In genomic region chr6:134052776-134053120, GRCh38 we compare ENCODE assay signal across 8 cellular contexts. TPM values are rescaled to one million over a fixed set of nuclear protein-coding genes. Genes with fewer than 3 reads are reported as not detected.
DNase-seq lines count a peak whose midpoint lies in the region; ATAC-seq and TF ChIP-seq lines count a peak whose summit lies in the region.

No MANE protein-coding gene starts in this region.

- peak overlapping the region; percentile 75 for H3K27ac ChIP-seq in HUES64 (ENCODE audit: low read depth, low read length)

- TF ChIP-seq CTCF in choroid plexus epithelial cell (conservative IDR thresholded peaks at IDR 0.05; ENCODE audit: low read depth, low read length) = no peak

- H3K27me3 Mint-ChIP-seq in natural killer cell treated with Interleukin-12 subunit alpha and Interleukin-12 subunit beta and Interleukin-15 and Interleukin-18, amount 100 ng/mL, for 72 hours = peaks cover 4 to 12% of the 10 kb centered on the region in 2 donors

- H3K36me3 ChIP-seq in HUES64 (ENCODE audit: insufficient read depth, low read length) = no peaks in the 10 kb centered on the region

- 0% methylated on average over 1 of the region's 1 CpG for WGBS in HUES64

- ATAC-seq in natural killer cell treated with Interleukin-12 subunit alpha and Interleukin-12 subunit beta and Interleukin-15 and Interleukin-18, amount 100 ng/mL, for 72 hours = no peak
- no peak for ATAC-seq in HG03280 (IDR thresholded peaks at IDR 0.05; ENCODE audit: unreplicated experiment)

- H3K9me3 ChIP-seq in HUES64 (ENCODE audit: insufficient read depth, low read depth, low read length) = no peaks in the 10 kb centered on the region

- H3K4me3 ChIP-seq in HUES64 (ENCODE audit: low read length) = peak overlapping the region; percentile 83
- peak overlapping the region; percentile 82 for H3K4me3 ChIP-seq in choroid plexus epithelial cell (ENCODE audit: low read depth, low read length)

- no peaks in the 10 kb centered on the region for H3K36me3 Mint-ChIP-seq in natural killer cell treated with Interleukin-12 subunit alpha and Interleukin-12 subunit beta and Interleukin-15 and Interleukin-18, amount 100 ng/mL, for 72 hours

- H3K4me1 Mint-ChIP-seq in natural killer cell treated with Interleukin-12 subunit alpha and Interleukin-12 subunit beta and Interleukin-15 and Interleukin-18, amount 100 ng/mL, for 72 hours (ENCODE audit: low read depth in 2 of 2) = peaks cover 8 to 10% of the 10 kb centered on the region in 2 donors

- H3K4me1 ChIP-seq in HUES64 (ENCODE audit: insufficient read depth, low read length) = peaks cover 67% of the 10 kb centered on the region

- H3K9ac ChIP-seq in HUES64 (ENCODE audit: low read depth, low read length) = peak overlapping the region; percentile 65; the same call in 1 of the 2 replicates

- peak overlapping the region; percentile 82 for H3K4me3 Mint-ChIP-seq in natural killer cell treated with Interleukin-12 subunit alpha and Interleukin-12 subunit beta and Interleukin-15 and Interleukin-18, amount 100 ng/mL, for 72 hours

- H3K9me3 Mint-ChIP-seq in natural killer cell treated with Interleukin-12 subunit alpha and Interleukin-12 subunit beta and Interleukin-15 and Interleukin-18, amount 100 ng/mL, for 72 hours = no peaks in the 10 kb centered on the region

- no peaks in the 10 kb centered on the region for H3K27me3 ChIP-seq in HUES64 (ENCODE audit: insufficient read depth, low read length)

- H3K27ac Mint-ChIP-seq in natural killer cell treated with Interleukin-12 subunit alpha and Interleukin-12 subunit beta and Interleukin-15 and Interleukin-18, amount 100 ng/mL, for 72 hours = peak overlapping the region in 1 of 2 donors; percentile 24

- peak; percentile 32 to 45 for DNase-seq in AML-193 (lab: John Stamatoyannopoulos, UW)
- DNase-seq in choroid plexus epithelial cell (ENCODE audit: low read depth) = no peak
- DNase-seq in natural killer cell treated with Interleukin-12 subunit alpha and Interleukin-12 subunit beta and Interleukin-15 and Interleukin-18, amount 100 ng/mL, for 72 hours (ENCODE audit: low spot score) = no peak
- no peak for DNase-seq in stimulated activated naive CD4-positive, alpha-beta T cell treated with Interleukin-2 at 50 U/mL for 16 hours (lab: John Stamatoyannopoulos, UW)
- no peak for DNase-seq in ecto neural progenitor cell (ENCODE audit: low spot score)
- DNase-seq in hypothalamus (lab: John Stamatoyannopoulos, UW) = no peak

RNA-seq across cellular contexts. Expression of gene SLC2A12, which starts 0.3 kb away (rescaled TPM):
- polyA plus RNA-seq in HUES64 (2013, experiment 1 of 2) = 2.6 TPM
- 4.2 TPM for polyA plus RNA-seq in HUES64 (2013, experiment 2 of 2)
- total RNA-seq in natural killer cell treated with Interleukin-12 subunit alpha and Interleukin-12 subunit beta and Interleukin-15 and Interleukin-18, amount 100 ng/mL, for 72 hours = not detected

Comparison
In these comparisons a context has a peak if more than half of its experiments do, and no peak if none do; other contexts are left out.
1. DNase-seq: peak in AML-193 (2 of 2); none in choroid plexus epithelial cell (single experiment), natural killer cell treated with Interleukin-12 subunit alpha and Interleukin-12 subunit beta and Interleukin-15 and Interleukin-18, amount 100 ng/mL, for 72 hours (single experiment), stimulated activated naive CD4-positive, alpha-beta T cell treated with Interleukin-2 at 50 U/mL for 16 hours (single experiment), ecto neural progenitor cell (single experiment) and hypothalamus (0 of 51).